In the genomic region with DNA sequence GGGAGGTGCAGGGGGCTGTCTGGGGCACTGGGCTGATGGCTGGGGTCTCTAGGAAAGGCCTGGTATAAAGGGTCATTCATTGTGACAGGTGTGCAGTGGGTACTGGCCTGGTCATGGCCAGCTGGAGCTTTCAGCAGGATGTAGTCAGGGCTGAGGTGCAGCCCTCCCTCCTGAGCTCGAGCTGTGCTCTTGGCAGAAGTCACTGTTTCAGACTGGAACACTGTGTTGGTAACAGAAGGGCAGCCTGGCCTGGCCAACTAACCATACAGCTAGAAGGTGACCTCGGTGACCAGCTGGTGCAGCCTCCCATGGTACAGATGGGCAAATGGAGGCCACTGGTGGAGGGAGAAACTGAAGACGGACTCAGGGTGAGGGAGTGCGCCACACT, we compare ENCODE assay signal across 23 cellular contexts. TPM values are rescaled to one million over a fixed set of nuclear protein-coding genes. Genes with fewer than 3 reads are reported as not detected.
"Had no signal": no experiment of that assay in that cellular context is flagged by ENCODE, and none has a peak within 500 bp of the region (broad histone marks: within the 10 kb centered on the region; RNA-seq: fewer than 3 reads in every experiment).

No MANE protein-coding gene starts in this region.

- H3K9ac ChIP-seq: SK-N-SH had no signal

- H3K4me3 Mint-ChIP-seq: activated CD4-positive, alpha-beta memory T cell treated with anti-CD3 and anti-CD28 coated beads, Interleukin-2, amount 10 ng/mL, durations not matched to agents 7 days and 5 days; activated CD4-positive, alpha-beta T cell treated with anti-CD3 and anti-CD28 coated beads, Interleukin-2, amount 10 ng/mL, durations not matched to agents 7 days and 5 days; activated naive CD4-positive, alpha-beta T cell treated with anti-CD3 and anti-CD28 coated beads, Interleukin-2, amount 50 U/mL, for 24 hours had no signal

- H3K9me3 ChIP-seq: breast epithelium, SJCRH30, SK-N-SH had no signal

- H3K27ac ChIP-seq: breast epithelium, PC-9, SJCRH30, VCaP had no signal

- DNase-seq: activated CD4-positive, alpha-beta memory T cell treated with anti-CD3 and anti-CD28 coated beads, Interleukin-2, amount 10 ng/mL, durations not matched to agents 7 days and 5 days; activated CD4-positive, alpha-beta T cell treated with anti-CD3 and anti-CD28 coated beads, Interleukin-2, amount 10 ng/mL, durations not matched to agents 7 days and 5 days; activated CD4-positive, CD25-positive, alpha-beta regulatory T cell; activated CD8-positive, alpha-beta memory T cell treated with anti-CD3 and anti-CD28 coated beads, Interleukin-2, amount 50 U/mL, for 48 hours; activated T-cell treated with anti-CD3 and anti-CD28 coated beads, Interleukin-2, amount 50 U/mL, for 1 hour; aorta; central memory CD4-positive, alpha-beta T cell; MM.1S; NCI-H1105; NCI-H1436; NCI-H1694 treated with DMSO at 0.1 percent for 48 hours; NCI-H2029 treated with DMSO at 0.1 percent for 48 hours; NCI-H510A treated with DMSO at 0.1 percent for 48 hours; NCI-H69; PC-9; SJCRH30; SK-N-SH; T-helper 1 cell had no signal

- H3K27me3 ChIP-seq: breast epithelium, SJCRH30 had no signal

- H3K36me3 Mint-ChIP-seq: activated naive CD4-positive, alpha-beta T cell treated with anti-CD3 and anti-CD28 coated beads, Interleukin-2, amount 50 U/mL, for 24 hours had no signal

- H3K36me3 ChIP-seq: breast epithelium, SJCRH30 had no signal

- H3K27me3 Mint-ChIP-seq: activated naive CD4-positive, alpha-beta T cell treated with anti-CD3 and anti-CD28 coated beads, Interleukin-2, amount 50 U/mL, for 24 hours had no signal

- H3K4me3 ChIP-seq: breast epithelium, K562, PC-9, SJCRH30 had no signal

- FAIRE-seq: K562 had no signal

- H3K27ac Mint-ChIP-seq: activated CD4-positive, alpha-beta memory T cell treated with anti-CD3 and anti-CD28 coated beads, Interleukin-2, amount 10 ng/mL, durations not matched to agents 7 days and 5 days; activated CD4-positive, alpha-beta T cell treated with anti-CD3 and anti-CD28 coated beads, Interleukin-2, amount 10 ng/mL, durations not matched to agents 7 days and 5 days; activated naive CD4-positive, alpha-beta T cell treated with anti-CD3 and anti-CD28 coated beads, Interleukin-2, amount 50 U/mL, for 24 hours had no signal

- H3K9me3 Mint-ChIP-seq: activated CD4-positive, alpha-beta memory T cell treated with anti-CD3 and anti-CD28 coated beads, Interleukin-2, amount 10 ng/mL, durations not matched to agents 7 days and 5 days; activated CD4-positive, alpha-beta T cell treated with anti-CD3 and anti-CD28 coated beads, Interleukin-2, amount 10 ng/mL, durations not matched to agents 7 days and 5 days; activated naive CD4-positive, alpha-beta T cell treated with anti-CD3 and anti-CD28 coated beads, Interleukin-2, amount 50 U/mL, for 24 hours had no signal

- H3K4me1 ChIP-seq: breast epithelium, SJCRH30 had no signal

- ATAC-seq: K562 had no signal

RNA-seq across cellular contexts. Expression of gene LCTL, which starts 34.4 kb away (rescaled TPM):
- total RNA-seq: activated CD4-positive, alpha-beta memory T cell treated with anti-CD3 and anti-CD28 coated beads, Interleukin-2, amount 10 ng/mL, durations not matched to agents 7 days and 5 days; activated CD4-positive, alpha-beta T cell treated with anti-CD3 and anti-CD28 coated beads, Interleukin-2, amount 10 ng/mL, durations not matched to agents 7 days and 5 days; aorta; breast epithelium; K562; PC-9; T-helper 2 cell treated with Interferon-gamma antibody and Interleukin-4, amounts not matched to agents 100 ng/mL and 5 ng/mL, for 36 hours had no signal
- polyA plus RNA-seq: aorta had no signal
